ENCODE assay signal across 7 cellular contexts in genomic region chr19:54898685-54899084, GRCh38. TPM values are rescaled to one million over a fixed set of nuclear protein-coding genes. Genes with fewer than 3 reads are reported as not detected.
"Had no signal": no experiment of that assay in that cellular context is flagged by ENCODE, and none has a peak within 500 bp of the region (broad histone marks: within the 10 kb centered on the region; RNA-seq: fewer than 3 reads in every experiment).

No MANE protein-coding gene starts in this region.

RNA-seq across cellular contexts. Expression of gene NCR1, which starts 7.3 kb away (rescaled TPM):
- total RNA-seq: GM23248, HFFc6 had no signal
- polyA plus RNA-seq: GM23248 had no signal

RNA-seq across cellular contexts. Expression of gene FCAR, which starts 24.6 kb away (rescaled TPM):
- total RNA-seq: GM23248, GM23338, H1, H4, H7, H9, HFFc6 had no signal
- polyA plus RNA-seq: GM23248, GM23338, H1 had no signal

RNA-seq across cellular contexts. Expression of gene KIR3DL2, which starts 48.4 kb away (rescaled TPM):
- total RNA-seq: GM23248, GM23338, H1, H4, H7, H9, HFFc6 had no signal
- polyA plus RNA-seq: GM23248, GM23338, H1 had no signal

RNA-seq across cellular contexts. Expression of gene NLRP7, which starts 48.6 kb away (rescaled TPM):
- total RNA-seq: GM23248, H4, HFFc6 had no signal
- polyA plus RNA-seq: GM23248 had no signal
